Comparison of ENCODE assay signal across 16 cellular contexts in the genomic region with DNA sequence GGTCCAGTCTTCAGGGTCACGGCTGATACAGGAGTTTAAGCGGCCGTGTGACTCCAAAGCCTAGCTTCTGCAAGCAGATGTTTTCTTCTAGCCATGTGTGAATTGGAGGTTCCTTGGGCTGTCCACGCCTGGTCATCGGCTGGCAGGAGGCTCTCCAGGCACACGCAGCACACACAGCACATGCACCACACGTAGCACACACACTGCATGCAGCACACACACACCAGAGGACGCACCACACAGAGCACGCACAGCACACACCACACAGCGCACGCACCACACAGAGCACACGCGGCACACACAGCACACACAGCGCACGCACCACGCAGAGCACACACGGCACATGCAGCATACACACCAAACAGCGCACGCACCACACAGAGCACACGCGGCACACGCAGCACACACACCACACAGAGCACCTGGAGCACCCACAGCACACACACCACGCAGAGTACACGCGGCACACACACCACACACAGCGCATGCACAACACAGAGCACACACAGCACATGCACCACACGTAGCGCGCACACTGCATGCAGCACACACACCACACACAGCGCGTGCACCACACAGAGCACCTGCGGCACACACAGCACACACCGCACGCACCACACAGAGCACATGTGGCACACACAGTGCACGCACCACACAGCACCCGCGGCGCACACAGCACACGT.
A peak's percentile ranks its signal among the peaks of the same experiment; 100 is the strongest.
DNase-seq lines count a peak whose midpoint lies in the region; TF ChIP-seq lines count a peak whose summit lies in the region.
"Had no signal": no experiment of that assay in that cellular context is flagged by ENCODE, and none has a peak within 500 bp of the region (broad histone marks: within the 10 kb centered on the region; RNA-seq: fewer than 3 reads in every experiment).

No MANE protein-coding gene starts in this region.

- H2AK5ac ChIP-seq in mesenchymal stem cell (ENCODE audit: low read length, severe bottlenecking) = no peak overlapping the region

- H3K4me1 Mint-ChIP-seq in chondrocyte (ENCODE audit: low read depth) = peaks cover 47% of the 10 kb centered on the region

- peak; percentile 87 for DNase-seq in chondrocyte (ENCODE audit: low spot score)
- no peak for DNase-seq in mesenchymal stem cell
- DNase-seq in NCI-H1417 treated with DMSO at 0.1 percent for 48 hours (lab: John Stamatoyannopoulos, UW) = no peak
- DNase-seq in activated CD8-positive, alpha-beta memory T cell treated with anti-CD3 and anti-CD28 coated beads for 24 hours = no peak
- no peak for DNase-seq in germinal center (ENCODE audit: low spot score)
- DNase-seq in PC-9 = no peak
- DNase-seq: activated CD8-positive, alpha-beta T cell treated with anti-CD3 and anti-CD28 coated beads, Interleukin-2, amount 10 ng/mL, durations not matched to agents 7 days and 5 days; activated gamma-delta T cell; DMS 273 treated with DMSO at 0.1 percent for 48 hours; GOT3; kidney; NCI-H1092 treated with DMSO at 0.1 percent for 48 hours; stimulated activated naive CD4-positive, alpha-beta T cell treated with Interleukin-2 at 50 U/mL for 16 hours had no signal

- BruUV-seq in PC-9 (replicated peaks; lab: Mats Ljungman, UMichigan) = no TSS peak

- H3K4me3 ChIP-seq in HEK293 (ENCODE audit: low read depth, low read length) (no peak overlapping the region), mesenchymal stem cell (ENCODE audit: insufficient read depth in 1 of 2, low read depth in 1 of 2, low read length in 2 of 2) (no peak overlapping the region), skeletal muscle tissue (ENCODE audit: low read length in 3 of 3) (peak overlapping the region in 2 of 3 donors; percentile 42 to 45), PC-9 (no peak overlapping the region)
- H3K4me3 ChIP-seq: SK-N-MC had no signal

- peak overlapping the region; percentile 45 for H4K8ac ChIP-seq in mesenchymal stem cell (ENCODE audit: low read length)

- CTCF ChIA-PET in HEK293 (lab: Yijun Ruan, JAX) = interaction anchor here (1.0 to 1.1 kb wide), 2 partner anchors 32 to 48 kb away, joined by 3 read pairs; no protein-coding TSS in a partner anchor
- CTCF ChIA-PET in PC-9 (lab: Charles Lee) = no interaction called here

- H3K4me1 ChIP-seq in HEK293 (ENCODE audit: control insufficient read depth, insufficient read depth, low read length) (0 out of 2 replicates have a peak, but pooled peaks cover 5% of the 10 kb centered on the region), mesenchymal stem cell (ENCODE audit: control insufficient read depth, insufficient read depth, low read depth, low read length) (peaks cover 14% of the 10 kb centered on the region), skeletal muscle tissue (ENCODE audit: control insufficient read depth in 3 of 3, insufficient read depth in 3 of 3, low read length in 3 of 3) (peaks cover 49 to 86% (median 83%) of the 10 kb centered on the region in 3 donors), PC-9 (replicated peaks; ENCODE audit: insufficient read depth) (no peaks in the 10 kb centered on the region; the same call in 1 of the 2 replicates)

- H3F3A ChIP-seq in PC-9 (ENCODE audit: insufficient read depth, low read depth) = peaks cover 47% of the 10 kb centered on the region

- peaks cover 59% of the 10 kb centered on the region for H4K20me1 ChIP-seq in PC-9 (ENCODE audit: insufficient read depth)

- H2BK15ac ChIP-seq in mesenchymal stem cell (ENCODE audit: low read depth, poor library complexity, severe bottlenecking) = no peak overlapping the region

- no peaks in the 10 kb centered on the region for H3K9me2 ChIP-seq in PC-9 (ENCODE audit: insufficient read depth)

- H3K4me2 ChIP-seq in mesenchymal stem cell (ENCODE audit: low read length, poor library complexity, severe bottlenecking) (no peak overlapping the region), PC-9 (no peak overlapping the region)

- no peaks in the 10 kb centered on the region for H3K9me3 Mint-ChIP-seq in chondrocyte (ENCODE audit: low read depth)

- H2AFZ ChIP-seq in mesenchymal stem cell (ENCODE audit: low read depth, low read length) (no peak overlapping the region), PC-9 (no peak overlapping the region)

- no peak overlapping the region for H2BK5ac ChIP-seq in mesenchymal stem cell (ENCODE audit: low read depth, low read length, poor library complexity, severe bottlenecking)

- H3K27me3 ChIP-seq in mesenchymal stem cell (ENCODE audit: control insufficient read depth in 1 of 2, insufficient read depth in 1 of 2, low read length in 2 of 2) (no peaks in the 10 kb centered on the region), skeletal muscle tissue (ENCODE audit: control insufficient read depth in 3 of 3, insufficient read depth in 3 of 3, low read length in 3 of 3) (no peaks in the 10 kb centered on the region), PC-9 (ENCODE audit: insufficient read depth, low read depth) (no peaks in the 10 kb centered on the region)

- peak overlapping the region; percentile 67 for H4K91ac ChIP-seq in mesenchymal stem cell (ENCODE audit: low read length)

- H3K4ac ChIP-seq in mesenchymal stem cell (ENCODE audit: low read depth in 1 of 2, low read length in 2 of 2) = no peak overlapping the region

- TF ChIP-seq CTCF in HEK293 (tag by site-specific recombination; IDR thresholded peaks at IDR 0.05) (no peak), chondrocyte (IDR thresholded peaks at IDR 0.05) (no peak), PC-9 (conservative IDR thresholded peaks at IDR 0.05) (no peak)

- H3K9me3 ChIP-seq in HEK293 (ENCODE audit: control insufficient read depth, insufficient read depth, low read depth, low read length) = no peaks in the 10 kb centered on the region
- H3K9me3 ChIP-seq in mesenchymal stem cell (ENCODE audit: control insufficient read depth, low read length) = no peaks in the 10 kb centered on the region
- H3K9me3 ChIP-seq in skeletal muscle tissue (ENCODE audit: control insufficient read depth in 3 of 3, low read length in 3 of 3) = no peaks in the 10 kb centered on the region
- no peaks in the 10 kb centered on the region for H3K9me3 ChIP-seq in PC-9 (ENCODE audit: insufficient read depth, low read depth)

- H3K27ac Mint-ChIP-seq in chondrocyte (ENCODE audit: unreplicated experiment) = peak overlapping the region; percentile 45
- H3K27ac Mint-ChIP-seq: activated CD8-positive, alpha-beta T cell treated with anti-CD3 and anti-CD28 coated beads, Interleukin-2, amount 10 ng/mL, durations not matched to agents 7 days and 5 days had no signal

- no peaks in the 10 kb centered on the region for H3K27me3 Mint-ChIP-seq in chondrocyte (ENCODE audit: low read depth)

- no peak overlapping the region for H3K27ac ChIP-seq in HEK293 (ENCODE audit: extremely low read depth, low read depth, low read length)
- H3K27ac ChIP-seq in mesenchymal stem cell (ENCODE audit: low read length, poor library complexity, severe bottlenecking) = no peak overlapping the region
- H3K27ac ChIP-seq in skeletal muscle tissue (ENCODE audit: low read depth, low read length) = no peak overlapping the region
- no peak overlapping the region for H3K27ac ChIP-seq in PC-9
- H3K27ac ChIP-seq: SK-N-MC had no signal

- no peak overlapping the region for H3K4me3 Mint-ChIP-seq in chondrocyte (ENCODE audit: unreplicated experiment)
- H3K4me3 Mint-ChIP-seq: activated CD8-positive, alpha-beta T cell treated with anti-CD3 and anti-CD28 coated beads, Interleukin-2, amount 10 ng/mL, durations not matched to agents 7 days and 5 days had no signal

- peaks cover 4 to 58% of the 10 kb centered on the region in 2 experiments; a peak in 2 of 3 replicates for H3K36me3 ChIP-seq in HEK293 (ENCODE audit: control insufficient read depth in 2 of 2, insufficient read depth in 1 of 2, low read length in 2 of 2)
- peaks cover 74 to 82% of the 10 kb centered on the region in 2 experiments for H3K36me3 ChIP-seq in mesenchymal stem cell (ENCODE audit: control insufficient read depth in 1 of 2, insufficient read depth in 2 of 2, low read depth in 1 of 2, low read length in 2 of 2)
- H3K36me3 ChIP-seq in skeletal muscle tissue (ENCODE audit: control insufficient read depth in 3 of 3, insufficient read depth in 3 of 3, low read length in 3 of 3) = peaks cover 39 to 62% (median 44%) of the 10 kb centered on the region in 3 donors
- H3K36me3 ChIP-seq in PC-9 (ENCODE audit: low read depth) = peaks cover 24% of the 10 kb centered on the region; the same call in 1 of the 2 replicates

- WGBS in mesenchymal stem cell = 95% methylated on average over 37 of the region's 39 CpGs

- H3K18ac ChIP-seq in mesenchymal stem cell (ENCODE audit: low read depth in 1 of 2, low read length in 2 of 2) = no peak overlapping the region

- peaks cover 42% of the 10 kb centered on the region for H3K79me1 ChIP-seq in mesenchymal stem cell (replicated peaks; ENCODE audit: low read length, poor library complexity, severe bottlenecking)

- H3K36me3 Mint-ChIP-seq in chondrocyte (ENCODE audit: low read depth) = peaks cover 59% of the 10 kb centered on the region

- H3K9ac ChIP-seq in mesenchymal stem cell (ENCODE audit: low read length) (no peak overlapping the region), skeletal muscle tissue (ENCODE audit: low read depth in 1 of 3, low read length in 3 of 3) (peak overlapping the region in 1 of 3 donors; percentile 66)

- no peak overlapping the region for H2BK120ac ChIP-seq in mesenchymal stem cell (ENCODE audit: low read depth, low read length)

- POLR2A ChIA-PET in HEK293 (lab: Yijun Ruan, JAX) (no interaction called here), PC-9 (lab: Charles Lee; ENCODE audit: unreplicated experiment) (no interaction called here)

- intact Hi-C loops in PC-9 (cut with micrococcal nuclease; ENCODE audit: unreplicated experiment) = no loop called here

- no peak overlapping the region for H2BK12ac ChIP-seq in mesenchymal stem cell (ENCODE audit: low read length in 2 of 2)

- H3K14ac ChIP-seq in mesenchymal stem cell (ENCODE audit: low read length in 2 of 2) = peak overlapping the region in 1 of 2 experiments; percentile 41

- H3K79me2 ChIP-seq in PC-9 (ENCODE audit: low read depth) = peaks cover 31% of the 10 kb centered on the region

- H3K23ac ChIP-seq in mesenchymal stem cell (ENCODE audit: low read length in 2 of 2) = no peak overlapping the region

TF ChIP-seq in HEK293, 187 proteins besides CTCF, POLR2A, EP300 and RAD21 (continues in another document):
- 0 out of 2 replicates have a peak, but pooled peaks have one; percentile 36 for TF ChIP-seq SCRT1 (tag by site-specific recombination; IDR thresholded peaks at IDR 0.05; ENCODE audit: borderline replicate concordance)
- 0 out of 2 replicates have a peak, but pooled peaks have one; percentile 11 for TF ChIP-seq SCRT2 (tag by site-specific recombination; IDR thresholded peaks at IDR 0.05)

Comparison
In these comparisons a context has a peak if more than half of its experiments do, and no peak if none do; other contexts are left out.
1. H3K4me3 ChIP-seq: peak in skeletal muscle tissue (2 of 3); none in HEK293 (single experiment), mesenchymal stem cell (0 of 2) and PC-9 (single experiment).